Comparison of ENCODE assay signal across 26 cellular contexts in the genomic region with DNA sequence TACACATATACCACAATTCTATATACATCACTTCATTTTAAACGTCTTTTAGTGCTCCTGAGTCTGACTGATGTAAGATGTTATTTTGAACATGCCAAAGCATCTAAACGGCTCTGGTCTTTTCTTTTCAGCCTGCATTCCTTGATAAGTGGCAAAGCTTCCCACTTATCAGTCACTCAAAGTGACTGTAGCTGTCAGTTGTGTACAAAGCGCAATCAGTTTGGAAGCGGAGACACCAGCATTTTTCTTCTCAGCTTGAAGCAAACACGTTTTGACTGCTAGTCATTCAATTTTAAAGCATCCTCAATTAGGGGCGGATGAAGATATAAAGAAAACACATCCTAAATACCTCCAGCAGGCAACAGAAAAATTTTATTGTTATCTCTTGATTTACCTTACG.
"Had no signal": no experiment of that assay in that cellular context is flagged by ENCODE, and none has a peak within 500 bp of the region (broad histone marks: within the 10 kb centered on the region; RNA-seq: fewer than 3 reads in every experiment).

No MANE protein-coding gene starts in this region.

- H3K4me3 ChIP-seq: colonic mucosa, prostate gland, right lobe of liver, stomach, vagina had no signal

- H3K9me3 ChIP-seq: colonic mucosa, prostate gland, right lobe of liver, stomach, vagina had no signal

- H3K36me3 ChIP-seq: brain microvascular endothelial cell, colonic mucosa, prostate gland, right lobe of liver, stomach, vagina had no signal

- ATAC-seq: activated naive CD8-positive, alpha-beta T cell treated with anti-CD3 and anti-CD28 coated beads, Interleukin-2, amount 50 U/mL, for 24 hours; activated T-cell treated with anti-CD3 and anti-CD28 coated beads, Interleukin-2, amount 50 U/mL, for 4 hours; foreskin keratinocyte; right lobe of liver had no signal

- H3K27me3 Mint-ChIP-seq: activated naive CD4-positive, alpha-beta T cell treated with anti-CD3 and anti-CD28 coated beads, Interleukin-2, amount 10 ng/mL, durations not matched to agents 7 days and 5 days; activated naive CD8-positive, alpha-beta T cell treated with anti-CD3 and anti-CD28 coated beads, Interleukin-2, amount 50 U/mL, for 24 hours; central memory CD8-positive, alpha-beta T cell had no signal

- H3K27me3 ChIP-seq: brain microvascular endothelial cell, colonic mucosa, foreskin keratinocyte, right lobe of liver, stomach, vagina had no signal

- H3K27ac ChIP-seq: brain microvascular endothelial cell, colonic mucosa, epithelial cell of prostate, foreskin keratinocyte, prostate gland, right lobe of liver, stomach, vagina, VCaP had no signal

- H3K4me3 Mint-ChIP-seq: activated naive CD4-positive, alpha-beta T cell treated with anti-CD3 and anti-CD28 coated beads, Interleukin-2, amount 10 ng/mL, durations not matched to agents 7 days and 5 days; activated naive CD8-positive, alpha-beta T cell treated with anti-CD3 and anti-CD28 coated beads, Interleukin-2, amount 50 U/mL, for 24 hours; activated T-cell treated with anti-CD3 and anti-CD28 coated beads, Interleukin-2, amount 50 U/mL, for 4 hours; central memory CD8-positive, alpha-beta T cell; endodermal cell; neural crest cell had no signal

- H3K36me3 Mint-ChIP-seq: activated naive CD4-positive, alpha-beta T cell treated with anti-CD3 and anti-CD28 coated beads, Interleukin-2, amount 10 ng/mL, durations not matched to agents 7 days and 5 days had no signal

- H3K9me3 Mint-ChIP-seq: activated naive CD4-positive, alpha-beta T cell treated with anti-CD3 and anti-CD28 coated beads, Interleukin-2, amount 10 ng/mL, durations not matched to agents 7 days and 5 days; activated naive CD8-positive, alpha-beta T cell treated with anti-CD3 and anti-CD28 coated beads, Interleukin-2, amount 50 U/mL, for 24 hours; endodermal cell; neural crest cell had no signal

- H3K4me1 ChIP-seq: colonic mucosa, foreskin keratinocyte, prostate gland, right lobe of liver, stomach, vagina had no signal

- H3K27ac Mint-ChIP-seq: activated naive CD4-positive, alpha-beta T cell treated with anti-CD3 and anti-CD28 coated beads, Interleukin-2, amount 10 ng/mL, durations not matched to agents 7 days and 5 days; activated naive CD8-positive, alpha-beta T cell treated with anti-CD3 and anti-CD28 coated beads, Interleukin-2, amount 50 U/mL, for 24 hours had no signal

- H3K4me1 Mint-ChIP-seq: activated naive CD4-positive, alpha-beta T cell treated with anti-CD3 and anti-CD28 coated beads, Interleukin-2, amount 10 ng/mL, durations not matched to agents 7 days and 5 days; activated naive CD8-positive, alpha-beta T cell treated with anti-CD3 and anti-CD28 coated beads, Interleukin-2, amount 50 U/mL, for 24 hours; central memory CD8-positive, alpha-beta T cell had no signal

- FAIRE-seq: keratinocyte, small intestine had no signal

- DNase-seq: activated CD4-positive, alpha-beta T cell treated with anti-CD3 and anti-CD28 coated beads, Interleukin-2, amount 50 U/mL, for 1 hour; activated CD4-positive, CD25-positive, alpha-beta regulatory T cell treated with anti-CD3 and anti-CD28 coated beads, Interleukin-2, amount 50 U/mL, for 72 hours; activated CD8-positive, alpha-beta memory T cell treated with anti-CD3 and anti-CD28 coated beads, Interleukin-2, amount 50 U/mL, for 4 hours; activated effector memory CD4-positive, alpha-beta T cell treated with Interleukin-2 at 50 U/mL for 16 hours; activated naive CD4-positive, alpha-beta T cell treated with anti-CD3 and anti-CD28 coated beads, Interleukin-2, amount 10 ng/mL, durations not matched to agents 7 days and 5 days; activated naive CD8-positive, alpha-beta T cell treated with anti-CD3 and anti-CD28 coated beads, Interleukin-2, amount 50 U/mL, for 24 hours; activated T-cell treated with anti-CD3 and anti-CD28 coated beads, Interleukin-2, amount 50 U/mL, for 4 hours; anterior cingulate cortex; brain microvascular endothelial cell; colonic mucosa; endodermal cell; foreskin keratinocyte; glutamatergic neuron; hypothalamus; right lobe of liver; small intestine; stimulated activated CD4-positive, alpha-beta T cell treated with anti-CD3 and anti-CD28 coated beads, Interleukin-4, amount 100 ng/mL, for 1 hour; stomach; trophoblast cell had no signal
